14 cellular contexts compared by ENCODE assay signal in the genomic region with DNA sequence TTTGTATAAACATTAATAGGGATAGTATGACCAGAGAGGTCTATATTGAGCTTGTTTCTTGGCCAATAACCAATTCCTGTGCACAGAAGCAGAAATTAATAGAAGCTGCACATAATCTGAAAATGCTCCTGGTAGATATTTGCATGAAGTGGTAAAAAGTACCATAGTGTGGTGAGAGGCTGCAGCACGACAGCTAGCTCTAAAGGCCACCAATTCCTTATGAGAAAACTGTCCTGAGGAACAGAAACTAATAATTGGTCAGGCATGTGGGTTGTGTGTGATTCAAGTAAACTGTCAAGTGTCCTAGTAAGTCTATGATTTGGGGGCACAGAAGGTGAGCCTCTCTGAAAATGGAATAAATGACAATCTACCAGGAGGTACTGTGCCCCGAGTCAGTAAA. TPM values are rescaled to one million over a fixed set of nuclear protein-coding genes. Genes with fewer than 3 reads are reported as not detected.
A peak's percentile ranks its signal among the peaks of the same experiment; 100 is the strongest.
DNase-seq lines count a peak whose midpoint lies in the region; ATAC-seq, FAIRE-seq and TF ChIP-seq lines count a peak whose summit lies in the region.
"Had no signal": no experiment of that assay in that cellular context is flagged by ENCODE, and none has a peak within 500 bp of the region (broad histone marks: within the 10 kb centered on the region; RNA-seq: fewer than 3 reads in every experiment).

No MANE protein-coding gene starts in this region.

- FAIRE-seq in GM12892 (lab: Jason Lieb, UNC): peak; percentile 89

- TF ChIP-seq POLR2A in GM12892 (IDR thresholded peaks at IDR 0.05; ENCODE audit: low read depth, low read length): no peak

- DNase-seq in GM12892 (ENCODE audit: insufficient read length): no peak
- no peak for DNase-seq in NCI-H1694 (lab: John Stamatoyannopoulos, UW)
- DNase-seq in cerebellum (ENCODE audit: low spot score): no peak
- DNase-seq in kidney glomerular epithelial cell (lab: John Stamatoyannopoulos, UW): no peak
- DNase-seq in NCI-H510A treated with DMSO at 0.1 percent for 48 hours (lab: John Stamatoyannopoulos, UW): no peak
- DNase-seq: adrenal gland; HCEC 1CT; head of caudate nucleus; lower lobe of right lung; stimulated activated CD4-positive, alpha-beta T cell treated with anti-CD3 and anti-CD28 coated beads, Interleukin-2, amount 100 ng/mL, for 48 hours had no signal

- ATAC-seq in GM19395 (IDR thresholded peaks at IDR 0.05; ENCODE audit: unreplicated experiment) (peak; percentile 99), HG02763 (IDR thresholded peaks at IDR 0.05; ENCODE audit: unreplicated experiment) (peak; percentile 98), HG03442 (IDR thresholded peaks at IDR 0.05; ENCODE audit: unreplicated experiment) (peak; percentile 95)
- ATAC-seq: lower lobe of right lung had no signal

RNA-seq across cellular contexts. Expression of a gene that starts 51.5 kb away (rescaled TPM):
- polyA plus RNA-seq in GM12892 (2012; ENCODE audit: missing spikeins): not detected
- total RNA-seq in cerebellum: 0.91 TPM
- total RNA-seq: Daoy had no signal
- polyA plus RNA-seq: adrenal gland had no signal
